Comparison of ENCODE assay signal across 9 cellular contexts in the genomic region with DNA sequence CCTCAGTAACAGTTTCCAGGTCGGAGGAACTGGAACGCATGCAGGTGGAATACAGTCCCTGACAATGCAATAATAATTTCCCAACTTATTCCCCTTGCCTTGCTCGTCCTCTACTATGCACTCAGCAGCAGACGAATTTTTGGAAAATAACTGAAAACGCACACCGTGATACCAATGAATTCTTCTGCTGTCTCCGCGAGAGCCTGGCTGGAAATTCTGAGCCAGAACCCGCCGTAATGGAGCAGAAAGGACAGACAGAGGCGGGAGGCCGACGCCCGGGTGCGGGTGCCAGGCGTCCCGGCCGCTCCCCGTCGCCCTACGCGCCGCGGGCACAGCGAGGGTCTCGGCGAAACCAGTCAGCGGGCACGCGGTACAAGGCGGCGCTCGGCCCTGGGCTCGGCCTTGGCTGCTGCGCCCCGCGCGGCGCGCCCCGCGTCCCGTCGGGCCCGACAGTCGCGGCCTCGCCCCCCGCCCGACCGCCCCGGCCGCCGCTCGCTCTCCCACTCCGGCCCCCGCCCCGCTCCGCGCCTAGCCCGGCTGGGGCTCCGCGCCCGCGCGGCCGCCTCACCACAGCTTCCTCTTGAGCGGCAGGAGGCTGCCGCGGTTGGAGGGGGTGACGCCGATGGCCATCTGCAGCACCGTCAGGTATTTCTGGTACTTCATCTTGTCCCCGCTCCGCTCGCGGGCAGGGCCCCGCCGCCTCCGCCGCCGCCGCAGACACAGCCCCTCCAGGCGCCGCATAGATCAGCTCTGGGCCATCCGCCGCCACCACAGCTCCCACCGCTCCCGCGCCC.
A peak's percentile ranks its signal among the peaks of the same experiment; 100 is the strongest.
DNase-seq lines count a peak whose midpoint lies in the region; ATAC-seq and TF ChIP-seq lines count a peak whose summit lies in the region.
"Had no signal": no experiment of that assay in that cellular context is flagged by ENCODE, and none has a peak within 500 bp of the region (broad histone marks: within the 10 kb centered on the region; RNA-seq: fewer than 3 reads in every experiment).

No MANE protein-coding gene starts in this region.

- H3K36me3 ChIP-seq in testis (ENCODE audit: low read depth, missing control alignments), result no peaks in the 10 kb centered on the region

- H3K9me3 ChIP-seq in testis, result no peaks in the 10 kb centered on the region

- no peak for TF ChIP-seq POLR2A in testis (IDR thresholded peaks at IDR 0.05)

- H3K27ac ChIP-seq in testis, result peak overlapping the region; percentile 10 to 82

- TF ChIP-seq CTCF in cardiac fibroblast (IDR thresholded peaks at IDR 0.05; ENCODE audit: low read depth, low read length) (no peak), testis (IDR thresholded peaks at IDR 0.05) (no peak)

- no peaks in the 10 kb centered on the region for H3K27me3 ChIP-seq in testis

- peaks cover 6% of the 10 kb centered on the region for H3K4me1 ChIP-seq in testis

- 2 to 4% methylated on average over 16 to 65 of the region's 90 CpGs for WGBS in testis, 2 donors

- H3K4me3 ChIP-seq in cardiac fibroblast (replicated peaks in 1 of 2; ENCODE audit: low read depth in 2 of 2, low read length in 2 of 2), result peak overlapping the region; percentile 8 to 25
- peak overlapping the region; percentile 51 to 55 for H3K4me3 ChIP-seq in testis

- DNase-seq in NCI-H345 (lab: John Stamatoyannopoulos, UW), result peak; percentile 32
- no peak for DNase-seq in NCI-H345 treated with DMSO at 0.1 percent for 48 hours (lab: John Stamatoyannopoulos, UW; ENCODE audit: unreplicated experiment)
- no peak for DNase-seq in cardiac fibroblast (ENCODE audit: low read depth in 2 of 2)
- DNase-seq in kidney tubule cell (ENCODE audit: low spot score), result peak; percentile 15
- DNase-seq in testis, result peak; percentile 36
- DNase-seq in NCI-H2196 (lab: John Stamatoyannopoulos, UW; ENCODE audit: unreplicated experiment), result no peak
- no peak for DNase-seq in stimulated activated CD4-positive, alpha-beta T cell treated with anti-CD3 and anti-CD28 coated beads, Interleukin-2, amount 100 ng/mL, for 24 hours
- DNase-seq: stimulated activated CD4-positive, alpha-beta T cell treated with anti-CD3 and anti-CD28 coated beads, Interleukin-4, amount 100 ng/mL, for 4 hours had no signal

- no peak for ATAC-seq in GM21825 (IDR thresholded peaks at IDR 0.05; ENCODE audit: unreplicated experiment)

- intact Hi-C loops in testis (cut with DNase I; ENCODE audit: low total_unique reads), result no loop called here

Comparison
In these comparisons a context has a peak if more than half of its experiments do, and no peak if none do; other contexts are left out.
1. DNase-seq: peak in NCI-H345 (single experiment), kidney tubule cell (single experiment) and testis (single experiment); none in NCI-H345 treated with DMSO at 0.1 percent for 48 hours (single experiment), cardiac fibroblast (0 of 2), NCI-H2196 (single experiment) and stimulated activated CD4-positive, alpha-beta T cell treated with anti-CD3 and anti-CD28 coated beads, Interleukin-2, amount 100 ng/mL, for 24 hours (0 of 2).